In the genomic region with DNA sequence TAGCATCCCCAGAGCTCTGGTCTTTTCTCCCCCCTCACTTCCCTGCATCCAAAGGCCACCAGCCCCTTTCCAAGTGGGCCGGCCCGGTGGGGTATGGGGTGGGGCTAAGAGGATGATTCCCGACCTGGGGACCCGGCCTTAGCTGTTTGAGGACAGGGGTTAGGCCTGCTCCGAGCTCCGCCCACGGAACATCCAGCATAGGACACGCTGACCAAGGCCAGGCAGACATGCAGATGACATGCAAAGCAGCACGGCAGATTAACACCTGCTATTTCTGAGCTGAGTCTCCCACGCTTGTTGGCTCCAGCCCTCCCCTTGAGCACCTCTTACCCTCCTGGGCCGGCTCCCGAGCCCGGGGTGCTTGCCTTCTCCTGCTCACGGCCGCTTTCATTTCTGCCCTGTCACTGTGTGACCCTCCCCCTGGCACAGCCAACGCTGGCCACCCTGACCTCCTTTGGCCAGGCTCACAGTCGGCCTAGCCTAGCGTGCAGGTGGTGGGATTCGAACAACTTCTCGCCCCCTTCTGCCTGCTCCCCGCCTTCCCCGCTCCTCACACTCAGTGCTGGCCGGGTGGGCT, we compare ENCODE assay signal across 1 cellular context.
A peak's percentile ranks its signal among the peaks of the same experiment; 100 is the strongest.
TF ChIP-seq lines count a peak whose summit lies in the region.

No MANE protein-coding gene starts in this region.

TF ChIP-seq in K562, 482 proteins besides CTCF, POLR2A, EP300 and RAD21 (continued from another document):
- TF ChIP-seq THAP12 (CRISPR knock-in tag; IDR thresholded peaks at IDR 0.05) (no peak), ZNF165 (CRISPR knock-in tag; IDR thresholded peaks at IDR 0.05; ENCODE audit: borderline replicate concordance) (no peak), L3MBTL2 (IDR thresholded peaks at IDR 0.05) (peak; percentile 19; the same call in 1 of the 2 replicates), MBD2 (IDR thresholded peaks at IDR 0.05; ENCODE audit: borderline replicate concordance, low read depth) (0 out of 2 replicates have a peak, but pooled peaks have one; percentile 38), MTF1 (CRISPR knock-in tag; IDR thresholded peaks at IDR 0.05; ENCODE audit: borderline replicate concordance) (no peak), ZNF239 (CRISPR knock-in tag; IDR thresholded peaks at IDR 0.05) (no peak), WHSC1 (IDR thresholded peaks at IDR 0.05; ENCODE audit: low read length) (no peak), ARNT (IDR thresholded peaks at IDR 0.05) (no peak), NUFIP1 (IDR thresholded peaks at IDR 0.05; ENCODE audit: partially characterized antibody) (no peak), ZNF668 (CRISPR knock-in tag; IDR thresholded peaks at IDR 0.05) (no peak), ZBTB33 (CRISPR knock-in tag; IDR thresholded peaks at IDR 0.05) (no peak), DDX20 (tag; IDR thresholded peaks at IDR 0.05; ENCODE audit: low read depth) (no peak), ZNF696 (CRISPR knock-in tag; conservative IDR thresholded peaks at IDR 0.05) (no peak), PURB (CRISPR knock-in tag; IDR thresholded peaks at IDR 0.05; ENCODE audit: low read depth) (no peak), HMGN3 (IDR thresholded peaks at IDR 0.05; ENCODE audit: borderline replicate concordance, extremely low read depth, insufficient read length, low read depth, low read length) (no peak), ZNF253 (CRISPR knock-in tag; conservative IDR thresholded peaks at IDR 0.05) (no peak), LARP7 (IDR thresholded peaks at IDR 0.05) (no peak), SOX6 (IDR thresholded peaks at IDR 0.05) (no peak), OTX1 (CRISPR knock-in tag; IDR thresholded peaks at IDR 0.05) (no peak), TCF7 (IDR thresholded peaks at IDR 0.05; ENCODE audit: borderline replicate concordance) (0 out of 2 replicates have a peak, but pooled peaks have one; percentile 9), NBN (IDR thresholded peaks at IDR 0.05; ENCODE audit: low read depth) (no peak), RBM17 (IDR thresholded peaks at IDR 0.05; ENCODE audit: borderline replicate concordance, low read depth, low read length) (no peak), PRPF4 (IDR thresholded peaks at IDR 0.05; ENCODE audit: insufficient read depth, low read depth, low read length, poor library complexity, severe bottlenecking) (no peak), POLR2AphosphoS5 (IDR thresholded peaks at IDR 0.05; ENCODE audit: control insufficient read depth, insufficient read depth, low read depth, low read length) (no peak), UBTF (IDR thresholded peaks at IDR 0.05; ENCODE audit: borderline replicate concordance in 1 of 2, low read depth in 2 of 2, low read length in 2 of 2) (no peak), HMGXB4 (CRISPR knock-in tag; IDR thresholded peaks at IDR 0.05) (no peak), SMARCA4 (IDR thresholded peaks at IDR 0.05) (no peak), CHD4 (IDR thresholded peaks at IDR 0.05; ENCODE audit: insufficient read depth, insufficient replicate concordance, low read depth, low read length, poor library complexity, severe bottlenecking) (no peak), FOXJ3 (CRISPR knock-in tag; IDR thresholded peaks at IDR 0.05) (no peak), GTF2A2 (tag; IDR thresholded peaks at IDR 0.05) (no peak), ZNF586 (CRISPR knock-in tag; conservative IDR thresholded peaks at IDR 0.05) (no peak), SFPQ (IDR thresholded peaks at IDR 0.05; ENCODE audit: low read depth, low read length) (no peak), DIDO1 (tag; IDR thresholded peaks at IDR 0.05; ENCODE audit: low read depth) (no peak), MCM5 (IDR thresholded peaks at IDR 0.05; ENCODE audit: low read depth) (no peak), NFE2L1 (tag; IDR thresholded peaks at IDR 0.05; ENCODE audit: borderline replicate concordance, low read depth) (no peak)
- TF ChIP-seq, protein P1, sequence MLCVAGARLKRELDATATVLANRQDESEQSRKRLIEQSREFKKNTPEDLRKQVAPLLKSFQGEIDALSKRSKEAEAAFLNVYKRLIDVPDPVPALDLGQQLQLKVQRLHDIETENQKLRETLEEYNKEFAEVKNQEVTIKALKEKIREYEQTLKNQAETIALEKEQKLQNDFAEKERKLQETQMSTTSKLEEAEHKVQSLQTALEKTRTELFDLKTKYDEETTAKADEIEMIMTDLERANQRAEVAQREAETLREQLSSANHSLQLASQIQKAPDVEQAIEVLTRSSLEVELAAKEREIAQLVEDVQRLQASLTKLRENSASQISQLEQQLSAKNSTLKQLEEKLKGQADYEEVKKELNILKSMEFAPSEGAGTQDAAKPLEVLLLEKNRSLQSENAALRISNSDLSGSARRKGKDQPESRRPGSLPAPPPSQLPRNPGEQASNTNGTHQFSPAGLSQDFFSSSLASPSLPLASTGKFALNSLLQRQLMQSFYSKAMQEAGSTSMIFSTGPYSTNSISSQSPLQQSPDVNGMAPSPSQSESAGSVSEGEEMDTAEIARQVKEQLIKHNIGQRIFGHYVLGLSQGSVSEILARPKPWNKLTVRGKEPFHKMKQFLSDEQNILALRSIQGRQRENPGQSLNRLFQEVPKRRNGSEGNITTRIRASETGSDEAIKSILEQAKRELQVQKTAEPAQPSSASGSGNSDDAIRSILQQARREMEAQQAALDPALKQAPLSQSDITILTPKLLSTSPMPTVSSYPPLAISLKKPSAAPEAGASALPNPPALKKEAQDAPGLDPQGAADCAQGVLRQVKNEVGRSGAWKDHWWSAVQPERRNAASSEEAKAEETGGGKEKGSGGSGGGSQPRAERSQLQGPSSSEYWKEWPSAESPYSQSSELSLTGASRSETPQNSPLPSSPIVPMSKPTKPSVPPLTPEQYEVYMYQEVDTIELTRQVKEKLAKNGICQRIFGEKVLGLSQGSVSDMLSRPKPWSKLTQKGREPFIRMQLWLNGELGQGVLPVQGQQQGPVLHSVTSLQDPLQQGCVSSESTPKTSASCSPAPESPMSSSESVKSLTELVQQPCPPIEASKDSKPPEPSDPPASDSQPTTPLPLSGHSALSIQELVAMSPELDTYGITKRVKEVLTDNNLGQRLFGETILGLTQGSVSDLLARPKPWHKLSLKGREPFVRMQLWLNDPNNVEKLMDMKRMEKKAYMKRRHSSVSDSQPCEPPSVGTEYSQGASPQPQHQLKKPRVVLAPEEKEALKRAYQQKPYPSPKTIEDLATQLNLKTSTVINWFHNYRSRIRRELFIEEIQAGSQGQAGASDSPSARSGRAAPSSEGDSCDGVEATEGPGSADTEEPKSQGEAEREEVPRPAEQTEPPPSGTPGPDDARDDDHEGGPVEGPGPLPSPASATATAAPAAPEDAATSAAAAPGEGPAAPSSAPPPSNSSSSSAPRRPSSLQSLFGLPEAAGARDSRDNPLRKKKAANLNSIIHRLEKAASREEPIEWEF (CRISPR knock-in tag; IDR thresholded peaks at IDR 0.05), result no peak
- TF ChIP-seq, protein P2, sequence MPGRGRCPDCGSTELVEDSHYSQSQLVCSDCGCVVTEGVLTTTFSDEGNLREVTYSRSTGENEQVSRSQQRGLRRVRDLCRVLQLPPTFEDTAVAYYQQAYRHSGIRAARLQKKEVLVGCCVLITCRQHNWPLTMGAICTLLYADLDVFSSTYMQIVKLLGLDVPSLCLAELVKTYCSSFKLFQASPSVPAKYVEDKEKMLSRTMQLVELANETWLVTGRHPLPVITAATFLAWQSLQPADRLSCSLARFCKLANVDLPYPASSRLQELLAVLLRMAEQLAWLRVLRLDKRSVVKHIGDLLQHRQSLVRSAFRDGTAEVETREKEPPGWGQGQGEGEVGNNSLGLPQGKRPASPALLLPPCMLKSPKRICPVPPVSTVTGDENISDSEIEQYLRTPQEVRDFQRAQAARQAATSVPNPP (IDR thresholded peaks at IDR 0.05; ENCODE audit: borderline replicate concordance, insufficient read depth, insufficient read length), result no peak
- TF ChIP-seq, protein P3, sequence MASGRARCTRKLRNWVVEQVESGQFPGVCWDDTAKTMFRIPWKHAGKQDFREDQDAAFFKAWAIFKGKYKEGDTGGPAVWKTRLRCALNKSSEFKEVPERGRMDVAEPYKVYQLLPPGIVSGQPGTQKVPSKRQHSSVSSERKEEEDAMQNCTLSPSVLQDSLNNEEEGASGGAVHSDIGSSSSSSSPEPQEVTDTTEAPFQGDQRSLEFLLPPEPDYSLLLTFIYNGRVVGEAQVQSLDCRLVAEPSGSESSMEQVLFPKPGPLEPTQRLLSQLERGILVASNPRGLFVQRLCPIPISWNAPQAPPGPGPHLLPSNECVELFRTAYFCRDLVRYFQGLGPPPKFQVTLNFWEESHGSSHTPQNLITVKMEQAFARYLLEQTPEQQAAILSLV (tag; IDR thresholded peaks at IDR 0.05), result no peak
- TF ChIP-seq, protein P4, sequence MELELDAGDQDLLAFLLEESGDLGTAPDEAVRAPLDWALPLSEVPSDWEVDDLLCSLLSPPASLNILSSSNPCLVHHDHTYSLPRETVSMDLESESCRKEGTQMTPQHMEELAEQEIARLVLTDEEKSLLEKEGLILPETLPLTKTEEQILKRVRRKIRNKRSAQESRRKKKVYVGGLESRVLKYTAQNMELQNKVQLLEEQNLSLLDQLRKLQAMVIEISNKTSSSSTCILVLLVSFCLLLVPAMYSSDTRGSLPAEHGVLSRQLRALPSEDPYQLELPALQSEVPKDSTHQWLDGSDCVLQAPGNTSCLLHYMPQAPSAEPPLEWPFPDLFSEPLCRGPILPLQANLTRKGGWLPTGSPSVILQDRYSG (tag; conservative IDR thresholded peaks at IDR 0.05; ENCODE audit: low read depth), result no peak
